In the genomic region with DNA sequence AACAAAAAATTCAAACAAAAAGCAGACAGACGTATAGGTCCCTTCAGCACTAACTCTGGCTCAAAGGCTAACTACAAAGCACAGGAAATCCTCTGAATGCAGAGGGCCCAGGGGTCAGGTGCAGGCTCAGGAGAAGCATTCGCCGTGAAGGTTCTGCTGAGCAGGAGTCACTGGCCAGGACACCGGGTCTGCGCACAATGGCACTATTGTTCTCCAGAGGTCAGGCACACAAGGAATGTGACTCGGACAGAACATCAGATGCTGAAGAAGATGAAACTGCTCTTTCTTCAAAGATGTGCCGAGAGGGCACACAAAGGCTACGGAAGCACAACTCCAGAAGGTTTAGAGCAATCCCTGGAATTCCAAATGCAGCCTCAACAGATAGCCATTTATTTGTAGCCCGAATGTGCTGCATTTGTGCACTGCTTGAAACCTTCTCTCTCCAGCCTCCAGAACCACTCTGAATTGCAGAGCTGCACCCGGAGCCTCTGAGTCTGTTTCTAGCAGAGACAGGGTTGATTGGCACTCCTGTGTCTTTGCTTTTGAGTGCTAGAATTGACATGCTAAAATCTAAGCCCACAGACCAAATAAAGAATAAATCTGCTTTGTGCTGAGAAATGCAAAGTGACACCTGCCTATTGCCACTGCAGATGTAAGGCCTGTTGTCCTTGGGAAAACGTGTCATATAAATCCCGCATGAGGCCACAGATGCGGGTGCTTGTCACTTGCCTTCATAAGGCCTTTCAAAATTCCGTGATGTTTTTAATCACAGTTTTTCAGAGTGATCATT, we compare ENCODE assay signal across 17 cellular contexts.
DNase-seq lines count a peak whose midpoint lies in the region; ATAC-seq and TF ChIP-seq lines count a peak whose summit lies in the region.
"Had no signal": no experiment of that assay in that cellular context is flagged by ENCODE, and none has a peak within 500 bp of the region (broad histone marks: within the 10 kb centered on the region; RNA-seq: fewer than 3 reads in every experiment).

No MANE protein-coding gene starts in this region.

- H3K4me3 ChIP-seq in right lobe of liver: no peak overlapping the region
- H3K4me3 ChIP-seq: BLaER1 treated with 17β-estradiol and CSF1 and Interleukin-3, amounts not matched to agents 10 nM and 100 nM had no signal

- H3K27ac ChIP-seq in right lobe of liver: no peak overlapping the region
- H3K27ac ChIP-seq: BLaER1 treated with 17β-estradiol and CSF1 and Interleukin-3, amounts not matched to agents 10 nM and 100 nM had no signal

- H3K36me3 Mint-ChIP-seq in WTC11: peaks cover 16% of the 10 kb centered on the region

- no peaks in the 10 kb centered on the region for H3K9me3 ChIP-seq in right lobe of liver

- no peaks in the 10 kb centered on the region; the same call in 1 of the 2 replicates for H3K27me3 Mint-ChIP-seq in WTC11 (ENCODE audit: low read depth)
- H3K27me3 Mint-ChIP-seq: IgD-negative memory B cell had no signal

- H3K4me1 Mint-ChIP-seq in WTC11: peaks cover 52% of the 10 kb centered on the region

- H3K27me3 ChIP-seq in right lobe of liver: no peaks in the 10 kb centered on the region
- H3K27me3 ChIP-seq: BLaER1 treated with 17β-estradiol and CSF1 and Interleukin-3, amounts not matched to agents 10 nM and 100 nM had no signal

- TF ChIP-seq CTCF in WTC11 (IDR thresholded peaks at IDR 0.05) (no peak), right lobe of liver (IDR thresholded peaks at IDR 0.05) (no peak)

- peak overlapping the region; percentile 72 for H3K27ac Mint-ChIP-seq in WTC11
- H3K27ac Mint-ChIP-seq: IgD-negative memory B cell had no signal

- no peak overlapping the region for H3K4me3 Mint-ChIP-seq in WTC11
- H3K4me3 Mint-ChIP-seq: nephron had no signal

- POLR2A ChIA-PET in WTC11 (lab: Charles Lee): no interaction called here

- H3K9me3 Mint-ChIP-seq in WTC11: peaks cover 5% of the 10 kb centered on the region
- H3K9me3 Mint-ChIP-seq: IgD-negative memory B cell, nephron had no signal

- intact Hi-C loops in right lobe of liver (cut with DNase I): no loop called here

- no peak for TF ChIP-seq POLR2A in right lobe of liver (IDR thresholded peaks at IDR 0.05)

- peaks cover 0 to 35% (median 8%) of the 10 kb centered on the region in 4 donors for H3K36me3 ChIP-seq in right lobe of liver
- H3K36me3 ChIP-seq: BLaER1 treated with 17β-estradiol and CSF1 and Interleukin-3, amounts not matched to agents 10 nM and 100 nM had no signal

- H3K4me1 ChIP-seq in right lobe of liver: no peaks in the 10 kb centered on the region

- ATAC-seq in WTC11 (peak; percentile 97), right lobe of liver (peak in 3 of 4 donors; percentile 34 to 51 (median 40)), HG03342 (IDR thresholded peaks at IDR 0.05; ENCODE audit: unreplicated experiment) (no peak), HG03025 (IDR thresholded peaks at IDR 0.05; ENCODE audit: low FRiP score, unreplicated experiment) (no peak)

- CTCF ChIA-PET in WTC11 (lab: Charles Lee): interaction anchor here (1.8 to 2.4 kb wide), 2 partner anchors 31 to 185 kb away, joined by 6 to 7 read pairs; no protein-coding TSS in a partner anchor

- WGBS in right lobe of liver (ENCODE audit: insufficient coverage, low coverage, low lambda C conversion rate, missing lambda C conversion rate): 76% methylated on average over 12 of the region's 14 CpGs

- DNase-seq in Ammon's horn (ENCODE audit: low spot score) (peak; percentile 34), ELF-1 (ENCODE audit: low read depth, low spot score) (peak; percentile 67), WTC11 (ENCODE audit: low spot score) (peak; percentile 55), right lobe of liver (no peak), SIG-M5 treated with dmso at 0.1 percent for 504 hours (lab: John Stamatoyannopoulos, UW; ENCODE audit: unreplicated experiment) (no peak), RKO (ENCODE audit: low spot score) (no peak)
- DNase-seq: activated CD8-positive, alpha-beta memory T cell treated with anti-CD3 and anti-CD28 coated beads, Interleukin-2, amount 50 U/mL, for 48 hours; foreskin fibroblast; NCI-H2029; NCI-H82; SIG-M5; small intestine had no signal

TF ChIP-seq in WTC11, 78 proteins besides CTCF, POLR2A, EP300 and RAD21 (continues in another document):
- TF ChIP-seq GABPB1 (CRISPR knock-in tag; IDR thresholded peaks at IDR 0.05) (peak; percentile 53; the same call in 1 of the 2 replicates), SP1 (CRISPR knock-in tag; conservative IDR thresholded peaks at IDR 0.05) (0 out of 2 replicates have a peak, but pooled peaks have one; percentile 20), TEAD1 (CRISPR knock-in tag; IDR thresholded peaks at IDR 0.05) (no peak), ZNF423 (CRISPR knock-in tag; IDR thresholded peaks at IDR 0.05) (peak; percentile 32; the same call in 1 of the 2 replicates), GRHL2 (CRISPR knock-in tag; IDR thresholded peaks at IDR 0.05; ENCODE audit: insufficient replicate concordance, severe bottlenecking) (no peak), TEAD4 (CRISPR knock-in tag; IDR thresholded peaks at IDR 0.05) (no peak), NR2C2 (CRISPR knock-in tag; IDR thresholded peaks at IDR 0.05) (no peak), CREM (CRISPR knock-in tag; IDR thresholded peaks at IDR 0.05) (no peak), RELA (CRISPR knock-in tag; IDR thresholded peaks at IDR 0.05; ENCODE audit: borderline replicate concordance) (no peak)
- TF ChIP-seq, protein P1, sequence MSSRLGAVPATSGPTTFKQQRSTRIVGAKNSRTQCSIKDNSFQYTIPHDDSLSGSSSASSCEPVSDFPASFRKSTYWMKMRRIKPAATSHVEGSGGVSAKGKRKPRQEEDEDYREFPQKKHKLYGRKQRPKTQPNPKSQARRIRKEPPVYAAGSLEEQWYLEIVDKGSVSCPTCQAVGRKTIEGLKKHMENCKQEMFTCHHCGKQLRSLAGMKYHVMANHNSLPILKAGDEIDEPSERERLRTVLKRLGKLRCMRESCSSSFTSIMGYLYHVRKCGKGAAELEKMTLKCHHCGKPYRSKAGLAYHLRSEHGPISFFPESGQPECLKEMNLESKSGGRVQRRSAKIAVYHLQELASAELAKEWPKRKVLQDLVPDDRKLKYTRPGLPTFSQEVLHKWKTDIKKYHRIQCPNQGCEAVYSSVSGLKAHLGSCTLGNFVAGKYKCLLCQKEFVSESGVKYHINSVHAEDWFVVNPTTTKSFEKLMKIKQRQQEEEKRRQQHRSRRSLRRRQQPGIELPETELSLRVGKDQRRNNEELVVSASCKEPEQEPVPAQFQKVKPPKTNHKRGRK (CRISPR knock-in tag; IDR thresholded peaks at IDR 0.05; ENCODE audit: borderline replicate concordance): no peak
- TF ChIP-seq, protein P2, sequence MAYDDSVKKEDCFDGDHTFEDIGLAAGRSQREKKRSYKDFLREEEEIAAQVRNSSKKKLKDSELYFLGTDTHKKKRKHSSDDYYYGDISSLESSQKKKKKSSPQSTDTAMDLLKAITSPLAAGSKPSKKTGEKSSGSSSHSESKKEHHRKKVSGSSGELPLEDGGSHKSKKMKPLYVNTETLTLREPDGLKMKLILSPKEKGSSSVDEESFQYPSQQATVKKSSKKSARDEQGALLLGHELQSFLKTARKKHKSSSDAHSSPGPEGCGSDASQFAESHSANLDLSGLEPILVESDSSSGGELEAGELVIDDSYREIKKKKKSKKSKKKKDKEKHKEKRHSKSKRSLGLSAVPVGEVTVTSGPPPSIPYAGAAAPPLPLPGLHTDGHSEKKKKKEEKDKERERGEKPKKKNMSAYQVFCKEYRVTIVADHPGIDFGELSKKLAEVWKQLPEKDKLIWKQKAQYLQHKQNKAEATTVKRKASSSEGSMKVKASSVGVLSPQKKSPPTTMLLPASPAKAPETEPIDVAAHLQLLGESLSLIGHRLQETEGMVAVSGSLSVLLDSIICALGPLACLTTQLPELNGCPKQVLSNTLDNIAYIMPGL (CRISPR knock-in tag; IDR thresholded peaks at IDR 0.05): no peak
- TF ChIP-seq, protein P3, sequence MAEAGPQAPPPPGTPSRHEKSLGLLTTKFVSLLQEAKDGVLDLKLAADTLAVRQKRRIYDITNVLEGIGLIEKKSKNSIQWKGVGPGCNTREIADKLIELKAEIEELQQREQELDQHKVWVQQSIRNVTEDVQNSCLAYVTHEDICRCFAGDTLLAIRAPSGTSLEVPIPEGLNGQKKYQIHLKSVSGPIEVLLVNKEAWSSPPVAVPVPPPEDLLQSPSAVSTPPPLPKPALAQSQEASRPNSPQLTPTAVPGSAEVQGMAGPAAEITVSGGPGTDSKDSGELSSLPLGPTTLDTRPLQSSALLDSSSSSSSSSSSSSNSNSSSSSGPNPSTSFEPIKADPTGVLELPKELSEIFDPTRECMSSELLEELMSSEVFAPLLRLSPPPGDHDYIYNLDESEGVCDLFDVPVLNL (CRISPR knock-in tag; IDR thresholded peaks at IDR 0.05; ENCODE audit: borderline replicate concordance, low read depth): no peak
- TF ChIP-seq, protein P4, sequence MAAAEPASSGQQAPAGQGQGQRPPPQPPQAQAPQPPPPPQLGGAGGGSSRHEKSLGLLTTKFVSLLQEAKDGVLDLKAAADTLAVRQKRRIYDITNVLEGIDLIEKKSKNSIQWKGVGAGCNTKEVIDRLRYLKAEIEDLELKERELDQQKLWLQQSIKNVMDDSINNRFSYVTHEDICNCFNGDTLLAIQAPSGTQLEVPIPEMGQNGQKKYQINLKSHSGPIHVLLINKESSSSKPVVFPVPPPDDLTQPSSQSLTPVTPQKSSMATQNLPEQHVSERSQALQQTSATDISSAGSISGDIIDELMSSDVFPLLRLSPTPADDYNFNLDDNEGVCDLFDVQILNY (CRISPR knock-in tag; IDR thresholded peaks at IDR 0.05): no peak
- TF ChIP-seq, protein P5, sequence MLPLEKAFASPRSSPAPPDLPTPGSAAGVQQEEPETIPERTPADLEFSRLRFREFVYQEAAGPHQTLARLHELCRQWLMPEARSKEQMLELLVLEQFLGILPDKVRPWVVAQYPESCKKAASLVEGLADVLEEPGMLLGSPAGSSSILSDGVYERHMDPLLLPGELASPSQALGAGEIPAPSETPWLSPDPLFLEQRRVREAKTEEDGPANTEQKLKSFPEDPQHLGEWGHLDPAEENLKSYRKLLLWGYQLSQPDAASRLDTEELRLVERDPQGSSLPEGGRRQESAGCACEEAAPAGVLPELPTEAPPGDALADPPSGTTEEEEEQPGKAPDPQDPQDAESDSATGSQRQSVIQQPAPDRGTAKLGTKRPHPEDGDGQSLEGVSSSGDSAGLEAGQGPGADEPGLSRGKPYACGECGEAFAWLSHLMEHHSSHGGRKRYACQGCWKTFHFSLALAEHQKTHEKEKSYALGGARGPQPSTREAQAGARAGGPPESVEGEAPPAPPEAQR (CRISPR knock-in tag; IDR thresholded peaks at IDR 0.05): peak; percentile 54; the same call in 1 of the 2 replicates
- TF ChIP-seq, protein P6, sequence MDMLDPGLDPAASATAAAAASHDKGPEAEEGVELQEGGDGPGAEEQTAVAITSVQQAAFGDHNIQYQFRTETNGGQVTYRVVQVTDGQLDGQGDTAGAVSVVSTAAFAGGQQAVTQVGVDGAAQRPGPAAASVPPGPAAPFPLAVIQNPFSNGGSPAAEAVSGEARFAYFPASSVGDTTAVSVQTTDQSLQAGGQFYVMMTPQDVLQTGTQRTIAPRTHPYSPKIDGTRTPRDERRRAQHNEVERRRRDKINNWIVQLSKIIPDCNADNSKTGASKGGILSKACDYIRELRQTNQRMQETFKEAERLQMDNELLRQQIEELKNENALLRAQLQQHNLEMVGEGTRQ (CRISPR knock-in tag; IDR thresholded peaks at IDR 0.05): 0 out of 2 replicates have a peak, but pooled peaks have one; percentile 24

Comparison
In these comparisons a context has a peak if more than half of its experiments do, and no peak if none do; other contexts are left out.
1. DNase-seq: peak in Ammon's horn (single experiment), ELF-1 (single experiment) and WTC11 (single experiment); none in right lobe of liver (0 of 3), SIG-M5 treated with dmso at 0.1 percent for 504 hours (single experiment) and RKO (single experiment).
2. ATAC-seq: peak in WTC11 (single experiment) and right lobe of liver (3 of 4); none in HG03342 (single experiment) and HG03025 (single experiment).